In genomic region chr12:64824500-64825142, GRCh38 we compare ENCODE assay signal across 8 cellular contexts. TPM values are rescaled to one million over a fixed set of nuclear protein-coding genes. Genes with fewer than 3 reads are reported as not detected.
DNase-seq lines count a peak whose midpoint lies in the region; ATAC-seq, FAIRE-seq and TF ChIP-seq lines count a peak whose summit lies in the region.

Gene TBC1D30 (plus strand): TSS chr12:64824647. CDS start chr12:64824880, 233 bp downstream.

- no peaks in the 10 kb centered on the region for H3K9me3 Mint-ChIP-seq in activated naive CD8-positive, alpha-beta T cell (ENCODE audit: low read depth)

- H3K27ac Mint-ChIP-seq in activated naive CD8-positive, alpha-beta T cell = no peak within 1 kb of the TSS

- 0 to 3% (median 1%) methylated on average over 20 to 69 of the region's 69 CpGs for WGBS in heart left ventricle, 4 donors
- 52 to 58% methylated on average over 69 of the region's 69 CpGs for WGBS in pancreas, 2 donors

- DNase-seq in NCI-H69 (lab: John Stamatoyannopoulos, UW) = peak; percentile 86
- DNase-seq in heart left ventricle = peak in 3 of 5 donors; percentile 6 to 59 (median 33)
- peak in 3 of 6 donors; percentile 31 to 78 (median 66) for DNase-seq in pancreas
- DNase-seq in medulla oblongata (ENCODE audit: extremely low spot score) = no peak

- H3K4me1 Mint-ChIP-seq in activated naive CD8-positive, alpha-beta T cell (ENCODE audit: low read depth) = peaks cover 16% of the 10 kb centered on the region

- H3K9me3 ChIP-seq in ES-I3 (ENCODE audit: control insufficient read depth, insufficient read depth, low read length) (no peaks in the 10 kb centered on the region; the same call in 1 of the 2 replicates), heart left ventricle (peaks cover 0 to 9% (median 0%) of the 10 kb centered on the region in 12 donors), pancreas (no peaks in the 10 kb centered on the region)

- ATAC-seq in HG03039 (IDR thresholded peaks at IDR 0.05; ENCODE audit: unreplicated experiment) (peak; percentile 52), heart left ventricle (peak in 3 of 4 donors; percentile 44 to 80 (median 76)), pancreas (peak; percentile 10 to 79 (median 68)), HG02588 (IDR thresholded peaks at IDR 0.05; ENCODE audit: unreplicated experiment) (no peak)

- no peak for FAIRE-seq in pancreas (lab: Jason Lieb, UNC)

- H3K36me3 ChIP-seq in ES-I3 (ENCODE audit: insufficient read depth, low read length) (no peaks in the 10 kb centered on the region), heart left ventricle (no peaks in the 10 kb centered on the region), pancreas (no peaks in the 10 kb centered on the region)

- H3K36me3 Mint-ChIP-seq in activated naive CD8-positive, alpha-beta T cell = no peaks in the 10 kb centered on the region

- peak within 1 kb of the TSS; percentile 36 to 60 (median 47) for H3K4me3 ChIP-seq in heart left ventricle
- H3K4me3 ChIP-seq in pancreas = peak within 1 kb of the TSS in 3 of 4 donors; percentile 5 to 43 (median 13)

- peak within 1 kb of the TSS; percentile 37 for H3K9ac ChIP-seq in ES-I3 (ENCODE audit: low read depth, low read length)

- intact Hi-C loops in heart left ventricle (cut with DNase I) (no loop called here), pancreas (cut with DNase I) (no loop called here)

- no peak within 1 kb of the TSS for H3K27ac ChIP-seq in heart left ventricle
- H3K27ac ChIP-seq in pancreas = no peak within 1 kb of the TSS

- H3K27me3 ChIP-seq in heart left ventricle (peaks cover 2 to 68% (median 43%) of the 10 kb centered on the region in 9 donors), pancreas (no peaks in the 10 kb centered on the region)

- peaks cover 40% of the 10 kb centered on the region for H3K27me3 Mint-ChIP-seq in activated naive CD8-positive, alpha-beta T cell

- peak within 1 kb of the TSS; percentile 77 for H3K4me3 Mint-ChIP-seq in activated naive CD8-positive, alpha-beta T cell

- TF ChIP-seq CTCF in heart left ventricle (IDR thresholded peaks at IDR 0.05) (no peak), pancreas (IDR thresholded peaks at IDR 0.05) (no peak)

- H3K4me1 ChIP-seq in ES-I3 (ENCODE audit: insufficient read depth, low read length) (no peaks in the 10 kb centered on the region), heart left ventricle (peaks cover 0 to 28% (median 21%) of the 10 kb centered on the region in 12 donors), pancreas (no peaks in the 10 kb centered on the region)

- TF ChIP-seq POLR2A in heart left ventricle (IDR thresholded peaks at IDR 0.05) = no peak

RNA-seq across cellular contexts. Expression of gene TBC1D30, which starts in this region (rescaled TPM):
- total RNA-seq in heart left ventricle = 1 to 10 TPM in 3 of 9 donors, under 1 TPM in 6; 0.37 to 2.9 (median 0.67) TPM
- 1 to 10 TPM in 1 of 2 donors, under 1 TPM in 1; 0.15 to 1.1 TPM for polyA plus RNA-seq in heart left ventricle
- 10 to 100 TPM; 16.2 to 26.2 (median 19.2) TPM for total RNA-seq in pancreas
- 1 to 10 TPM; 6.6 to 7.3 TPM for polyA plus RNA-seq in pancreas

Comparison
In these comparisons a context has a peak if more than half of its experiments do, and no peak if none do; other contexts are left out.
1. RNA of gene TBC1D30 (total RNA-seq): 16.2 to 26.2 TPM in pancreas; 0.37 to 2.9 TPM in heart left ventricle; every median in the first group is over 4 times any median in the second.